ENCODE assay signal across 1 cellular context in genomic region chr9:33510264-33511183, GRCh38.
TF ChIP-seq lines count a peak whose summit lies in the region.

No MANE protein-coding gene starts in this region.

TF ChIP-seq in K562, 482 proteins besides CTCF, POLR2A, EP300 and RAD21 (continued from another document and continues in another):
- TF ChIP-seq GTF2B (IDR thresholded peaks at IDR 0.05; ENCODE audit: extremely low read depth, insufficient read length) (no peak), MBD1 (CRISPR knock-in tag; IDR thresholded peaks at IDR 0.05) (no peak), PHTF2 (CRISPR knock-in tag; IDR thresholded peaks at IDR 0.05) (no peak), CBX5 (IDR thresholded peaks at IDR 0.05; ENCODE audit: borderline replicate concordance, low read depth) (no peak), ZNF644 (tag; IDR thresholded peaks at IDR 0.05; ENCODE audit: low read depth) (no peak), TCF15 (CRISPR knock-in tag; IDR thresholded peaks at IDR 0.05) (no peak), HNRNPL (IDR thresholded peaks at IDR 0.05; ENCODE audit: low read depth, low read length) (no peak), SIRT6 (IDR thresholded peaks at IDR 0.05; ENCODE audit: low read depth, low read length) (no peak), HMG20A (CRISPR knock-in tag; conservative IDR thresholded peaks at IDR 0.05) (no peak), HDAC1 (IDR thresholded peaks at IDR 0.05) (no peak), CREB3L1 (IDR thresholded peaks at IDR 0.05; ENCODE audit: borderline replicate concordance, low read depth) (no peak), TCF7L2 (IDR thresholded peaks at IDR 0.05; ENCODE audit: low read depth, low read length) (no peak), KLF6 (CRISPR knock-in tag; IDR thresholded peaks at IDR 0.05; ENCODE audit: borderline replicate concordance) (no peak), ZBTB7A (IDR thresholded peaks at IDR 0.05; ENCODE audit: borderline replicate concordance, control insufficient read depth, low read depth, low read length) (peak; percentile 80; the same call in 1 of the 2 replicates), U2AF1 (optimal IDR thresholded peaks at IDR 0.05; ENCODE audit: low read depth, low read length) (no peak), EHMT2 (IDR thresholded peaks at IDR 0.05) (no peak), L3MBTL2 (IDR thresholded peaks at IDR 0.05) (peak; percentile 49; the same call in 1 of the 2 replicates), RBM34 (IDR thresholded peaks at IDR 0.05; ENCODE audit: borderline replicate concordance, insufficient read depth, low read length) (no peak), IRF2 (CRISPR knock-in tag; IDR thresholded peaks at IDR 0.05) (no peak), NCOA1 (IDR thresholded peaks at IDR 0.05; ENCODE audit: low read depth) (no peak), TFAP4 (CRISPR knock-in tag; IDR thresholded peaks at IDR 0.05; ENCODE audit: borderline replicate concordance) (peak; percentile 82), SMARCE1 (IDR thresholded peaks at IDR 0.05) (no peak), ZNF766 (CRISPR knock-in tag; conservative IDR thresholded peaks at IDR 0.05) (no peak), TSHZ1 (CRISPR knock-in tag; IDR thresholded peaks at IDR 0.05) (no peak), C11orf30 (IDR thresholded peaks at IDR 0.05; ENCODE audit: low read depth) (peak; percentile 29; the same call in 1 of the 2 replicates), RERE (CRISPR knock-in tag; IDR thresholded peaks at IDR 0.05; ENCODE audit: borderline replicate concordance) (no peak), SUPT5H (IDR thresholded peaks at IDR 0.05) (peak; percentile 86), ZNF586 (CRISPR knock-in tag; conservative IDR thresholded peaks at IDR 0.05) (no peak), PKNOX1 (IDR thresholded peaks at IDR 0.05) (no peak), ZC3H11A (IDR thresholded peaks at IDR 0.05; ENCODE audit: low read depth, low read length) (no peak), POLR3A (IDR thresholded peaks at IDR 0.05; ENCODE audit: borderline replicate concordance, extremely low read depth, insufficient read depth, insufficient read length) (no peak), ZNF699 (CRISPR knock-in tag; IDR thresholded peaks at IDR 0.05; ENCODE audit: insufficient replicate concordance) (no peak)
- TF ChIP-seq, protein P1, sequence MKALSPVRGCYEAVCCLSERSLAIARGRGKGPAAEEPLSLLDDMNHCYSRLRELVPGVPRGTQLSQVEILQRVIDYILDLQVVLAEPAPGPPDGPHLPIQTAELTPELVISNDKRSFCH (CRISPR knock-in tag; IDR thresholded peaks at IDR 0.05), result no peak
- TF ChIP-seq, protein P1 (tag; IDR thresholded peaks at IDR 0.05), result no peak
- TF ChIP-seq, protein P2, sequence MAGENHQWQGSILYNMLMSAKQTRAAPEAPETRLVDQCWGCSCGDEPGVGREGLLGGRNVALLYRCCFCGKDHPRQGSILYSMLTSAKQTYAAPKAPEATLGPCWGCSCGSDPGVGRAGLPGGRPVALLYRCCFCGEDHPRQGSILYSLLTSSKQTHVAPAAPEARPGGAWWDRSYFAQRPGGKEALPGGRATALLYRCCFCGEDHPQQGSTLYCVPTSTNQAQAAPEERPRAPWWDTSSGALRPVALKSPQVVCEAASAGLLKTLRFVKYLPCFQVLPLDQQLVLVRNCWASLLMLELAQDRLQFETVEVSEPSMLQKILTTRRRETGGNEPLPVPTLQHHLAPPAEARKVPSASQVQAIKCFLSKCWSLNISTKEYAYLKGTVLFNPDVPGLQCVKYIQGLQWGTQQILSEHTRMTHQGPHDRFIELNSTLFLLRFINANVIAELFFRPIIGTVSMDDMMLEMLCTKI (IDR thresholded peaks at IDR 0.05; ENCODE audit: partially characterized antibody), result no peak
- TF ChIP-seq, protein P3, sequence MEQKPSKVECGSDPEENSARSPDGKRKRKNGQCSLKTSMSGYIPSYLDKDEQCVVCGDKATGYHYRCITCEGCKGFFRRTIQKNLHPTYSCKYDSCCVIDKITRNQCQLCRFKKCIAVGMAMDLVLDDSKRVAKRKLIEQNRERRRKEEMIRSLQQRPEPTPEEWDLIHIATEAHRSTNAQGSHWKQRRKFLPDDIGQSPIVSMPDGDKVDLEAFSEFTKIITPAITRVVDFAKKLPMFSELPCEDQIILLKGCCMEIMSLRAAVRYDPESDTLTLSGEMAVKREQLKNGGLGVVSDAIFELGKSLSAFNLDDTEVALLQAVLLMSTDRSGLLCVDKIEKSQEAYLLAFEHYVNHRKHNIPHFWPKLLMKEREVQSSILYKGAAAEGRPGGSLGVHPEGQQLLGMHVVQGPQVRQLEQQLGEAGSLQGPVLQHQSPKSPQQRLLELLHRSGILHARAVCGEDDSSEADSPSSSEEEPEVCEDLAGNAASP (IDR thresholded peaks at IDR 0.05), result no peak
- TF ChIP-seq, protein P4, sequence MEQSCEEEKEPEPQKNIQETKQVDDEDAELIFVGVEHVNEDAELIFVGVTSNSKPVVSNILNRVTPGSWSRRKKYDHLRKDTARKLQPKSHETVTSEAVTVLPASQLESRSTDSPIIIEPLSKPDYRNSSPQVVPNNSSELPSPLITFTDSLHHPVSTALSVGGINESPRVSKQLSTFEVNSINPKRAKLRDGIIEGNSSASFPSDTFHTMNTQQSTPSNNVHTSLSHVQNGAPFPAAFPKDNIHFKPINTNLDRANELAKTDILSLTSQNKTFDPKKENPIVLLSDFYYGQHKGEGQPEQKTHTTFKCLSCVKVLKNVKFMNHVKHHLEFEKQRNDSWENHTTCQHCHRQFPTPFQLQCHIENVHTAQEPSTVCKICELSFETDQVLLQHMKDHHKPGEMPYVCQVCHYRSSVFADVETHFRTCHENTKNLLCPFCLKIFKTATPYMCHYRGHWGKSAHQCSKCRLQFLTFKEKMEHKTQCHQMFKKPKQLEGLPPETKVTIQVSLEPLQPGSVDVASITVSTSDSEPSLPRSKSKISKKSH (CRISPR knock-in tag; IDR thresholded peaks at IDR 0.05), result no peak
- TF ChIP-seq, protein P5, sequence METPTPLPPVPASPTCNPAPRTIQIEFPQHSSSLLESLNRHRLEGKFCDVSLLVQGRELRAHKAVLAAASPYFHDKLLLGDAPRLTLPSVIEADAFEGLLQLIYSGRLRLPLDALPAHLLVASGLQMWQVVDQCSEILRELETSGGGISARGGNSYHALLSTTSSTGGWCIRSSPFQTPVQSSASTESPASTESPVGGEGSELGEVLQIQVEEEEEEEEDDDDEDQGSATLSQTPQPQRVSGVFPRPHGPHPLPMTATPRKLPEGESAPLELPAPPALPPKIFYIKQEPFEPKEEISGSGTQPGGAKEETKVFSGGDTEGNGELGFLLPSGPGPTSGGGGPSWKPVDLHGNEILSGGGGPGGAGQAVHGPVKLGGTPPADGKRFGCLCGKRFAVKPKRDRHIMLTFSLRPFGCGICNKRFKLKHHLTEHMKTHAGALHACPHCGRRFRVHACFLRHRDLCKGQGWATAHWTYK (CRISPR knock-in tag; IDR thresholded peaks at IDR 0.05), result no peak
